10 cellular contexts compared by ENCODE assay signal in the genomic region with DNA sequence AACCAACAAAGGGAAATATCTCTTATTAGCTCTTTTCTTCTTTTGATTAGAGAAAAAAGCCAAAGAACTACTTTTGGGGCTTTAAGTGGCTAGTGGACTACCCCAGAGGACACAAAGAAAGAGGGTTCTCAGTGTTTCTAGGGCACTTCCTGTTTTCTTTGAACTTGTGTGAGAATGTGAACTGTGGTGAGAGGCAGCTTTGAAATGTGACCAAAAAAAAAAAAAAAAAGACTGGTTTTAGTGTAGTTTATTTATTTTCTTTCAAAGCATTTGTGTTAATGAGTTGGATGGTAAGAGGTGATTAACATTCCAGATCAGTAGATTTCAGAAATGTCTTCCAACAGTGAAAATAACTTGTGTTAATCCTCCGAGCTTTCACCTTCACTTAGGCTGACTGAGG. TPM values are rescaled to one million over a fixed set of nuclear protein-coding genes. Genes with fewer than 3 reads are reported as not detected.
DNase-seq lines count a peak whose midpoint lies in the region; ATAC-seq, FAIRE-seq and TF ChIP-seq lines count a peak whose summit lies in the region.
"Had no signal": no experiment of that assay in that cellular context is flagged by ENCODE, and none has a peak within 500 bp of the region (broad histone marks: within the 10 kb centered on the region; RNA-seq: fewer than 3 reads in every experiment).

No MANE protein-coding gene starts in this region.

- H2AFZ ChIP-seq in MM.1S (ENCODE audit: low read length) (no peak overlapping the region), endothelial cell of umbilical vein (ENCODE audit: low read depth, low read length) (no peak overlapping the region), osteoblast (ENCODE audit: low read length) (no peak overlapping the region), SK-N-SH (ENCODE audit: low read depth) (no peak overlapping the region)

- POLR2A ChIA-PET in endothelial cell of umbilical vein (lab: Charles Lee) (no interaction called here), SK-N-SH (lab: Yijun Ruan, JAX) (no interaction called here)

- H3K27me3 ChIP-seq in MM.1S (replicated peaks; ENCODE audit: insufficient read depth, low read length) (no peaks in the 10 kb centered on the region), endothelial cell of umbilical vein (ENCODE audit: control insufficient read depth in 2 of 2, insufficient read depth in 2 of 2, low read length in 2 of 2) (no peaks in the 10 kb centered on the region), osteoblast (ENCODE audit: insufficient read depth, low read length) (no peaks in the 10 kb centered on the region), SK-N-SH (ENCODE audit: insufficient read depth) (no peaks in the 10 kb centered on the region)

- intact Hi-C loops in endothelial cell of umbilical vein (cut with micrococcal nuclease): no loop called here

- 100% methylated on average over 1 of the region's 1 CpG for WGBS in SK-N-SH (ENCODE audit: low lambda C conversion rate)

- H3K27ac ChIP-seq in MM.1S (ENCODE audit: low read length) (peak overlapping the region; percentile 15; the same call in 1 of the 2 replicates), endothelial cell of umbilical vein (ENCODE audit: insufficient read depth, low read depth, low read length) (no peak overlapping the region), osteoblast (ENCODE audit: low read depth, low read length) (no peak overlapping the region), SK-N-SH (ENCODE audit: low read depth in 2 of 2, low read length in 1 of 2) (no peak overlapping the region), coronary artery (no peak overlapping the region)

- ATAC-seq in GM21529 (IDR thresholded peaks at IDR 0.05; ENCODE audit: unreplicated experiment): peak; percentile 82

- no peaks in the 10 kb centered on the region for H3K9me3 ChIP-seq in MM.1S (replicated peaks; ENCODE audit: insufficient read depth, low read length)
- no peaks in the 10 kb centered on the region for H3K9me3 ChIP-seq in endothelial cell of umbilical vein (replicated peaks; ENCODE audit: control insufficient read depth, insufficient read depth, low read length)
- H3K9me3 ChIP-seq in osteoblast (ENCODE audit: low read depth, low read length): no peaks in the 10 kb centered on the region
- no peaks in the 10 kb centered on the region for H3K9me3 ChIP-seq in SK-N-SH

- no peak overlapping the region for H3K4me3 ChIP-seq in MM.1S (ENCODE audit: low read length)
- H3K4me3 ChIP-seq in endothelial cell of umbilical vein (replicated peaks in 1 of 3; ENCODE audit: insufficient read depth in 1 of 3, low read depth in 1 of 3, low read length in 3 of 3): no peak overlapping the region
- no peak overlapping the region for H3K4me3 ChIP-seq in osteoblast (ENCODE audit: insufficient read depth, low read length)
- H3K4me3 ChIP-seq in SK-N-SH (ENCODE audit: low read depth in 2 of 2, low read length in 1 of 2): no peak overlapping the region
- H3K4me3 ChIP-seq in coronary artery: no peak overlapping the region

- H4K20me1 ChIP-seq in MM.1S (ENCODE audit: insufficient read depth, low read length): no peaks in the 10 kb centered on the region
- no peaks in the 10 kb centered on the region for H4K20me1 ChIP-seq in endothelial cell of umbilical vein (replicated peaks; ENCODE audit: control insufficient read depth, extremely low read depth, insufficient read depth, low read length)
- H4K20me1 ChIP-seq in osteoblast (ENCODE audit: insufficient read depth, low read length): no peaks in the 10 kb centered on the region
- no peaks in the 10 kb centered on the region for H4K20me1 ChIP-seq in SK-N-SH (ENCODE audit: insufficient read depth)

- TF ChIP-seq CTCF in MM.1S (IDR thresholded peaks at IDR 0.05; ENCODE audit: low read length): no peak
- no peak for TF ChIP-seq CTCF in endothelial cell of umbilical vein (IDR thresholded peaks at IDR 0.05; ENCODE audit: extremely low read depth in 1 of 2, insufficient read depth in 1 of 2, low read depth in 1 of 2, low read length in 2 of 2)
- no peak for TF ChIP-seq CTCF in osteoblast (IDR thresholded peaks at IDR 0.05; ENCODE audit: extremely low read depth, low read depth, low read length)
- no peak for TF ChIP-seq CTCF in SK-N-SH (IDR thresholded peaks at IDR 0.05)
- no peak for TF ChIP-seq CTCF in coronary artery (IDR thresholded peaks at IDR 0.05)

- H3K9me1 ChIP-seq in endothelial cell of umbilical vein (replicated peaks; ENCODE audit: control insufficient read depth, extremely low read depth, insufficient read depth, low read length): no peaks in the 10 kb centered on the region

- no peak for TF ChIP-seq EP300 in SK-N-SH (IDR thresholded peaks at IDR 0.05; ENCODE audit: borderline replicate concordance in 1 of 2, low read depth in 1 of 2, low read length in 1 of 2)

- CTCF ChIA-PET in endothelial cell of umbilical vein (lab: Charles Lee): interaction anchor here (0.9 to 1.9 kb wide), 2 partner anchors 26 to 107 kb away, joined by 3 to 4 read pairs; no protein-coding TSS in a partner anchor
- CTCF ChIA-PET in SK-N-SH (lab: Yijun Ruan, JAX): no interaction called here

- H3K36me3 ChIP-seq in MM.1S (replicated peaks; ENCODE audit: insufficient read depth, low read length): 0 out of 2 replicates have a peak, but pooled peaks cover 2% of the 10 kb centered on the region
- H3K36me3 ChIP-seq in endothelial cell of umbilical vein (ENCODE audit: control insufficient read depth in 2 of 2, extremely low read depth in 1 of 2, insufficient read depth in 2 of 2, low read length in 2 of 2): no peaks in the 10 kb centered on the region
- peaks cover 5% of the 10 kb centered on the region for H3K36me3 ChIP-seq in osteoblast (ENCODE audit: insufficient read depth, low read length)
- H3K36me3 ChIP-seq in SK-N-SH (replicated peaks in 1 of 2; ENCODE audit: control insufficient read depth in 1 of 2, insufficient read depth in 2 of 2, low read length in 1 of 2): peaks cover 5 to 9% of the 10 kb centered on the region in 2 experiments

- H3K9ac ChIP-seq in MM.1S (ENCODE audit: low read length) (no peak overlapping the region), endothelial cell of umbilical vein (replicated peaks; ENCODE audit: extremely low read depth, insufficient read depth, low read length) (no peak overlapping the region), SK-N-SH (no peak overlapping the region)

- DNase-seq in GF-D8 (lab: John Stamatoyannopoulos, UW) (peak; percentile 27), MM.1S (peak; percentile 54), endothelial cell of umbilical vein (ENCODE audit: low read depth, low spot score) (peak; percentile 46), osteoblast (ENCODE audit: insufficient read length, low spot score, missing footprints) (no peak), SK-N-SH (no peak), coronary artery (ENCODE audit: low spot score) (no peak), AG08396 (ENCODE audit: low spot score) (no peak)
- DNase-seq: NCI-H187 treated with DMSO at 0.1 percent for 48 hours; stimulated activated CD4-positive, alpha-beta T cell treated with anti-CD3 and anti-CD28 coated beads, Interleukin-4, amount 100 ng/mL, for 1 hour had no signal

- no TSS peak for BruUV-seq in endothelial cell of umbilical vein (replicated peaks; lab: Mats Ljungman, UMichigan)

- dilution Hi-C loops in endothelial cell of umbilical vein (cut with MboI; ENCODE audit: extremely low pct_ligation_motif_present, low sequenced_read_pairs): no loop called here

- no peak for TF ChIP-seq RAD21 in SK-N-SH (IDR thresholded peaks at IDR 0.05; ENCODE audit: low read length)

- H3K79me2 ChIP-seq in MM.1S (ENCODE audit: low read length) (no peaks in the 10 kb centered on the region), endothelial cell of umbilical vein (ENCODE audit: control insufficient read depth, insufficient read depth, low read length) (no peaks in the 10 kb centered on the region), osteoblast (ENCODE audit: insufficient read depth, low read length) (no peaks in the 10 kb centered on the region), SK-N-SH (ENCODE audit: insufficient read depth) (no peaks in the 10 kb centered on the region)

- peaks cover 18% of the 10 kb centered on the region for H3F3A ChIP-seq in MM.1S (ENCODE audit: insufficient read depth, low read length)
- H3F3A ChIP-seq in SK-N-SH (replicated peaks; ENCODE audit: insufficient read depth): no peaks in the 10 kb centered on the region

- no peak overlapping the region for H3K4me2 ChIP-seq in MM.1S (ENCODE audit: low read depth, low read length)
- H3K4me2 ChIP-seq in endothelial cell of umbilical vein (ENCODE audit: insufficient read depth, low read length): no peak overlapping the region
- no peak overlapping the region for H3K4me2 ChIP-seq in osteoblast (ENCODE audit: insufficient read depth, low read length)
- no peak overlapping the region for H3K4me2 ChIP-seq in SK-N-SH

- H3K4me1 ChIP-seq in MM.1S (ENCODE audit: low read length) (peaks cover 11% of the 10 kb centered on the region), endothelial cell of umbilical vein (ENCODE audit: control insufficient read depth, extremely low read depth, insufficient read depth, low read length) (no peaks in the 10 kb centered on the region), osteoblast (ENCODE audit: insufficient read depth, low read length) (no peaks in the 10 kb centered on the region), SK-N-SH (ENCODE audit: control insufficient read depth in 1 of 2, insufficient read depth in 2 of 2, low read depth in 1 of 2, low read length in 1 of 2) (no peaks in the 10 kb centered on the region)

- no peak for FAIRE-seq in endothelial cell of umbilical vein (lab: Jason Lieb, UNC)

- H3K9me2 ChIP-seq in MM.1S (replicated peaks; ENCODE audit: insufficient read depth, low read length) (no peaks in the 10 kb centered on the region), SK-N-SH (no peaks in the 10 kb centered on the region)

- TF ChIP-seq POLR2A in endothelial cell of umbilical vein (IDR thresholded peaks at IDR 0.05; ENCODE audit: low read depth, low read length): no peak

TF ChIP-seq in endothelial cell of umbilical vein, 7 proteins besides CTCF, POLR2A, EP300 and RAD21 (continues in another document):
- TF ChIP-seq MYC (IDR thresholded peaks at IDR 0.05; ENCODE audit: low read depth, low read length): no peak

TF ChIP-seq in SK-N-SH, 30 proteins besides CTCF, POLR2A, EP300 and RAD21:
- no peak for TF ChIP-seq NFIC (IDR thresholded peaks at IDR 0.05; ENCODE audit: borderline replicate concordance)
- no peak for TF ChIP-seq TEAD4 (IDR thresholded peaks at IDR 0.05; ENCODE audit: borderline replicate concordance, insufficient read depth)

RNA-seq across cellular contexts. Expression of a gene that starts 32.4 kb away (rescaled TPM):
- total RNA-seq in endothelial cell of umbilical vein (89.2 and 103 TPM in 2 replicates), osteoblast (87.9 and 94.3 TPM in 2 replicates)
- polyA plus RNA-seq in endothelial cell of umbilical vein (299 and 328 TPM in 2 replicates), SK-N-SH (2012; rRNA removed) (143 and 247 TPM in 2 replicates)
- polyA plus RNA-seq in endothelial cell of umbilical vein (2011; cell fraction: cytosol; rRNA removed): 345 and 375 TPM in 2 replicates
- polyA plus RNA-seq in endothelial cell of umbilical vein (2011; cell fraction: nucleus; rRNA removed): 94.5 and 108 TPM in 2 replicates
- 87.4 and 158 TPM in 2 replicates for polyA plus RNA-seq in endothelial cell of umbilical vein (2012)
- 433 and 503 TPM in 2 replicates for polyA minus RNA-seq in endothelial cell of umbilical vein
- 98.9 TPM for polyA minus RNA-seq in endothelial cell of umbilical vein (2011; cell fraction: cytosol; rRNA and poly(A)+ RNA removed)
- polyA minus RNA-seq in endothelial cell of umbilical vein (2011; cell fraction: nucleus; rRNA and poly(A)+ RNA removed): 73.8 and 125 TPM in 2 replicates
- 180 and 198 TPM in 2 replicates for polyA plus RNA-seq in SK-N-SH (2012; cell fraction: cytosol; rRNA removed)
- 37.8 and 70.8 TPM in 2 replicates for polyA plus RNA-seq in SK-N-SH (2012; cell fraction: nucleus; rRNA removed)

Comparison
In these comparisons a context has a peak if more than half of its experiments do, and no peak if none do; other contexts are left out.
1. DNase-seq: peak in GF-D8 (single experiment), MM.1S (single experiment) and endothelial cell of umbilical vein (single experiment); none in osteoblast (single experiment), SK-N-SH (single experiment), coronary artery (single experiment) and AG08396 (single experiment).